8 cellular contexts compared by ENCODE assay signal in genomic region chr3:29335438-29335837, GRCh38. TPM values are rescaled to one million over a fixed set of nuclear protein-coding genes. Genes with fewer than 3 reads are reported as not detected.
DNase-seq lines count a peak whose midpoint lies in the region; ATAC-seq and TF ChIP-seq lines count a peak whose summit lies in the region.

No MANE protein-coding gene starts in this region.

- no peak for TF ChIP-seq CTCF in breast epithelium (IDR thresholded peaks at IDR 0.05)

- TF ChIP-seq POLR2A in breast epithelium (IDR thresholded peaks at IDR 0.05), result no peak

- H3K4me1 ChIP-seq in breast epithelium, result peaks cover 0 to 6% of the 10 kb centered on the region in 2 donors
- H3K4me1 ChIP-seq in thymus (ENCODE audit: control insufficient read depth, insufficient read depth, low read length), result no peaks in the 10 kb centered on the region

- 40% methylated on average over 6 of the region's 6 CpGs for WGBS in thymus

- H3K9me3 ChIP-seq in breast epithelium (no peaks in the 10 kb centered on the region), thymus (ENCODE audit: control insufficient read depth) (no peaks in the 10 kb centered on the region)

- DNase-seq in DMS53 (lab: John Stamatoyannopoulos, UW) (peak; percentile 60), NCI-H2107 (lab: John Stamatoyannopoulos, UW) (peak; percentile 6), breast epithelium (ENCODE audit: low spot score in 2 of 2) (peak; percentile 50 to 64), left colon (peak; percentile 46 to 72), GDM1 (lab: John Stamatoyannopoulos, UW) (no peak), activated gamma-delta T cell treated with Interleukin-2 at 50 U/mL for 16 hours (no peak)

- H3K36me3 ChIP-seq in breast epithelium, result no peaks in the 10 kb centered on the region
- H3K36me3 ChIP-seq in thymus (ENCODE audit: control insufficient read depth, insufficient read depth), result no peaks in the 10 kb centered on the region

- H3K27me3 ChIP-seq in breast epithelium (no peaks in the 10 kb centered on the region), thymus (ENCODE audit: control insufficient read depth, insufficient read depth) (no peaks in the 10 kb centered on the region)

- intact Hi-C loops in breast epithelium (cut with DNase I; ENCODE audit: low total_unique reads) (no loop called here), left colon (cut with DNase I, micrococcal nuclease) (no loop called here)

- H3K27ac ChIP-seq in breast epithelium (peak overlapping the region; percentile 77 to 84), thymus (ENCODE audit: low read depth) (peak overlapping the region; percentile 65)

- peak; percentile 44 for ATAC-seq in left colon
- ATAC-seq in HG02642 (IDR thresholded peaks at IDR 0.05; ENCODE audit: poor library complexity, unreplicated experiment), result no peak

- H3K4me3 ChIP-seq in breast epithelium (peak overlapping the region; percentile 11 to 58 (median 24)), thymus (ENCODE audit: low read length) (no peak overlapping the region)

RNA-seq across cellular contexts. Expression of gene RBMS3, which starts 54.6 kb away (rescaled TPM):
- total RNA-seq in breast epithelium (100 to 1,000 TPM in 2 of 3 donors, 10 to 100 TPM in 1; 48.4 to 117 (median 103) TPM), left colon (10 to 100 TPM in 1 of 2 donors, 1 to 10 TPM in 1; 7.1 to 11.5 TPM)
- 12.8 TPM for polyA plus RNA-seq in thymus

Comparison
In these comparisons a context has a peak if more than half of its experiments do, and no peak if none do; other contexts are left out.
1. DNase-seq: peak in DMS53 (single experiment), NCI-H2107 (single experiment), breast epithelium (2 of 2) and left colon (2 of 2); none in GDM1 (single experiment) and activated gamma-delta T cell treated with Interleukin-2 at 50 U/mL for 16 hours (single experiment).